In the genomic region with DNA sequence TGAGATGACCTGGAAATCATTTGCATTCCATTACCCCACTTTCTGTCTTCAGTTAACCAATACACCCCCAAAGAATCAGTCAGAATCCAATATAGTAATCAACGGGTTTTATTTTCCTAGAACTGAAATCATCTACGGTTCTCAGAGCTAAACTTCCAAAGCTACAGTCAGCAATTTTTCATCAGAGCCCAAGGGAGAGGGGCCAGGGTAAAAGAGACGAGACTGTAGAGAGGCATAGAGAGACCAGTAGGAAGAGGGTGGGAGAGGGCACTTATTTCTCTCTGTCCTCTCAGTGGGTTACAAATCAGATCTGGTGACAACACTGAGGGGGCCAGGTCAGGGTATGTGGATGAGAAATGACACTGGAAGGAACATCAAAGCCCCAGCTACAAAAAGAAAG, we compare ENCODE assay signal across 8 cellular contexts. TPM values are rescaled to one million over a fixed set of nuclear protein-coding genes. Genes with fewer than 3 reads are reported as not detected.
DNase-seq lines count a peak whose midpoint lies in the region; ATAC-seq, FAIRE-seq and TF ChIP-seq lines count a peak whose summit lies in the region.

No MANE protein-coding gene starts in this region.

- DNase-seq in HepG2 (ENCODE audit: low spot score) (no peak), right lobe of liver (no peak), mesothelial cell of epicardium (ENCODE audit: low spot score in 2 of 2, unreplicated experiment in 2 of 2) (no peak), uterus (no peak), NCI-H748 (lab: John Stamatoyannopoulos, UW; ENCODE audit: unreplicated experiment) (no peak)

- peaks cover 28% of the 10 kb centered on the region for H3K79me2 ChIP-seq in HepG2 (ENCODE audit: insufficient read depth, low read length)

- no peaks in the 10 kb centered on the region for H3K27me3 Mint-ChIP-seq in activated naive CD8-positive, alpha-beta T cell
- H3K27me3 Mint-ChIP-seq in mesothelial cell of epicardium (ENCODE audit: low read depth) = no peaks in the 10 kb centered on the region

- TF ChIP-seq EP300 in HepG2 (IDR thresholded peaks at IDR 0.05; ENCODE audit: low read depth in 2 of 2, low read length in 2 of 2) = no peak
- no peak for TF ChIP-seq EP300 in HepG2 (CRISPR knock-in tag; IDR thresholded peaks at IDR 0.05; ENCODE audit: borderline replicate concordance)

- POLR2A ChIA-PET in HepG2 (lab: Yijun Ruan, JAX) = interaction anchor here (3.1 to 3.3 kb wide), 3 partner anchors 9 to 25 kb away, joined by 67 to 125 read pairs (median 99); partner anchors contain the start of genes HDGF, ISG20L2, METTL25B and PRCC

- no peak for TF ChIP-seq RAD21 in HepG2 (CRISPR knock-in tag; IDR thresholded peaks at IDR 0.05)

- H3K4me1 Mint-ChIP-seq in activated naive CD8-positive, alpha-beta T cell (ENCODE audit: low read depth) = peaks cover 39% of the 10 kb centered on the region
- peaks cover 33% of the 10 kb centered on the region for H3K4me1 Mint-ChIP-seq in mesothelial cell of epicardium

- H3K4me3 ChIP-seq in HepG2 (replicated peaks in 1 of 3; ENCODE audit: insufficient read depth in 1 of 3, low read depth in 2 of 3, low read length in 3 of 3) = no peak overlapping the region
- H3K4me3 ChIP-seq in right lobe of liver = no peak overlapping the region
- H3K4me3 ChIP-seq in uterus = no peak overlapping the region

- H3K36me3 Mint-ChIP-seq in activated naive CD8-positive, alpha-beta T cell = peaks cover 12% of the 10 kb centered on the region
- peaks cover 22% of the 10 kb centered on the region for H3K36me3 Mint-ChIP-seq in mesothelial cell of epicardium

- H3K27ac ChIP-seq in HepG2 (ENCODE audit: extremely low read length, insufficient read depth, low read length) = peak overlapping the region; percentile 64
- H3K27ac ChIP-seq in right lobe of liver = peak overlapping the region in 1 of 3 donors; percentile 61
- H3K27ac ChIP-seq in uterus = peak overlapping the region; percentile 81 to 87

- H3K36me3 ChIP-seq in HepG2 (replicated peaks in 1 of 2; ENCODE audit: control insufficient read depth in 1 of 2, insufficient read depth in 2 of 2, low read length in 2 of 2) = peaks cover 11 to 37% of the 10 kb centered on the region in 2 experiments; a peak in 4 of 5 replicates
- H3K36me3 ChIP-seq in right lobe of liver = peaks cover 0 to 34% (median 11%) of the 10 kb centered on the region in 4 donors
- H3K36me3 ChIP-seq in uterus = no peaks in the 10 kb centered on the region

- no peak overlapping the region for H3K9ac ChIP-seq in HepG2 (ENCODE audit: insufficient read depth, low read depth, low read length)

- ATAC-seq in HepG2 (no peak), right lobe of liver (no peak), HG03457 (IDR thresholded peaks at IDR 0.05; ENCODE audit: unreplicated experiment) (no peak), HG03571 (IDR thresholded peaks at IDR 0.05; ENCODE audit: unreplicated experiment) (no peak)

- CTCF ChIA-PET in HepG2 (lab: Yijun Ruan, JAX; ENCODE audit: low intra/inter-chr PET ratio, low total read pairs) = no interaction called here

- BruUV-seq in HepG2 (replicated peaks; lab: Mats Ljungman, UMichigan) = no TSS peak

- H3K4me3 Mint-ChIP-seq in activated naive CD8-positive, alpha-beta T cell = peak overlapping the region; percentile 30
- peak overlapping the region; percentile 97 for H3K4me3 Mint-ChIP-seq in mesothelial cell of epicardium

- no peak overlapping the region for H3K4me2 ChIP-seq in HepG2 (ENCODE audit: low read depth, low read length)

- peaks cover 13% of the 10 kb centered on the region for H4K20me1 ChIP-seq in HepG2 (ENCODE audit: insufficient read depth, low read length)

- 99% methylated on average over 3 of the region's 3 CpGs for WGBS in HepG2 (ENCODE audit: low lambda C conversion rate)
- 76% methylated on average over 3 of the region's 3 CpGs for WGBS in right lobe of liver (ENCODE audit: insufficient coverage, low coverage, low lambda C conversion rate, missing lambda C conversion rate)

- no peak for FAIRE-seq in HepG2 (lab: Jason Lieb, UNC)

- H3K4me1 ChIP-seq in HepG2 (ENCODE audit: insufficient read depth, low read length) (peaks cover 33% of the 10 kb centered on the region), right lobe of liver (peaks cover 0 to 21% (median 8%) of the 10 kb centered on the region in 4 donors), uterus (peaks cover 0 to 7% of the 10 kb centered on the region in 2 donors)

- in situ Hi-C loops in HepG2 (cut with HindIII; ENCODE audit: extremely low pct_ligation_motif_present, low pct_unique_long_range_greater_than_20kb) = no loop called here

- no peaks in the 10 kb centered on the region for H3K9me3 Mint-ChIP-seq in activated naive CD8-positive, alpha-beta T cell (ENCODE audit: low read depth)
- H3K9me3 Mint-ChIP-seq in mesothelial cell of epicardium = no peaks in the 10 kb centered on the region

- no peak for TF ChIP-seq CTCF in HepG2 (CRISPR knock-in tag; IDR thresholded peaks at IDR 0.05)
- no peak for TF ChIP-seq CTCF in right lobe of liver (IDR thresholded peaks at IDR 0.05)
- no peak for TF ChIP-seq CTCF in mesothelial cell of epicardium (IDR thresholded peaks at IDR 0.05; ENCODE audit: unreplicated experiment)
- TF ChIP-seq CTCF in uterus (IDR thresholded peaks at IDR 0.05) = no peak

- H3K9me3 ChIP-seq in HepG2 (ENCODE audit: low read length) (no peaks in the 10 kb centered on the region), right lobe of liver (no peaks in the 10 kb centered on the region), uterus (no peaks in the 10 kb centered on the region)

- TF ChIP-seq POLR2A in HepG2 (IDR thresholded peaks at IDR 0.05; ENCODE audit: insufficient read depth in 1 of 2, low read depth in 2 of 2, low read length in 2 of 2) (no peak), right lobe of liver (IDR thresholded peaks at IDR 0.05) (no peak), uterus (IDR thresholded peaks at IDR 0.05) (no peak)

- H3K27ac Mint-ChIP-seq in activated naive CD8-positive, alpha-beta T cell = peak overlapping the region; percentile 98
- H3K27ac Mint-ChIP-seq in mesothelial cell of epicardium = peak overlapping the region; percentile 100

- H2AFZ ChIP-seq in HepG2 (ENCODE audit: low read length) = no peak overlapping the region

- intact Hi-C loops in HepG2 (cut with micrococcal nuclease; ENCODE audit: unreplicated experiment) = no loop called here
- intact Hi-C loops in right lobe of liver (cut with DNase I) = no loop called here
- intact Hi-C loops in uterus (cut with DNase I; ENCODE audit: low total_unique reads) = no loop called here

- H3K27me3 ChIP-seq in HepG2 (ENCODE audit: control insufficient read depth in 1 of 2, insufficient read depth in 2 of 2, low read length in 2 of 2) = no peaks in the 10 kb centered on the region; a peak in 1 of 5 replicates
- no peaks in the 10 kb centered on the region for H3K27me3 ChIP-seq in right lobe of liver
- H3K27me3 ChIP-seq in uterus = no peaks in the 10 kb centered on the region

RNA-seq across cellular contexts. Expression of gene MRPL24, which starts 1.1 kb away (rescaled TPM):
- 42.9 and 45.7 TPM in 2 replicates for total RNA-seq in HepG2 (2016; rRNA removed; fragmentation: Illumina TruSeq; extraction: Trizol)
- total RNA-seq in HepG2 (2016; cell fraction: cytosol; rRNA removed; fragmentation: Illumina TruSeq; extraction: Trizol; ENCODE audit: low read depth) = 18.3 and 22.1 TPM in 2 replicates
- total RNA-seq in HepG2 (2016; cell fraction: insoluble cytoplasmic fraction; rRNA removed; fragmentation: Illumina TruSeq; extraction: Trizol) = 43.5 and 49.0 TPM in 2 replicates
- total RNA-seq in HepG2 (2016; cell fraction: membrane; rRNA removed; fragmentation: Illumina TruSeq; extraction: Trizol) = 21.2 and 21.3 TPM in 2 replicates
- total RNA-seq in HepG2 (2016; cell fraction: nucleus; rRNA removed; fragmentation: Illumina TruSeq; extraction: Trizol) = 13.5 and 22.5 TPM in 2 replicates
- polyA plus RNA-seq in HepG2 (2011; rRNA removed) = 37.7 and 38.1 TPM in 2 replicates
- 28.3 and 29.4 TPM in 2 replicates for polyA plus RNA-seq in HepG2 (2011; cell fraction: cytosol; rRNA removed)
- polyA plus RNA-seq in HepG2 (2011; cell fraction: nucleus; rRNA removed) = 15.0 and 17.2 TPM in 2 replicates
- polyA plus RNA-seq in HepG2 (2012) = 29.0 TPM in 2 replicates
- polyA plus RNA-seq in HepG2 (2016; cell fraction: cytosol; fragmentation: Illumina TruSeq; extraction: Trizol; ENCODE audit: low read depth) = 21.1 and 21.8 TPM in 2 replicates
- polyA plus RNA-seq in HepG2 (2016; cell fraction: insoluble cytoplasmic fraction; fragmentation: Illumina TruSeq; extraction: Trizol; ENCODE audit: low read depth) = 58.3 and 58.4 TPM in 2 replicates
- polyA plus RNA-seq in HepG2 (2016; cell fraction: membrane; fragmentation: Illumina TruSeq; extraction: Trizol; ENCODE audit: low read depth) = 18.3 and 20.0 TPM in 2 replicates
- 39.4 and 46.6 TPM in 2 replicates for polyA plus RNA-seq in HepG2 (2016; cell fraction: nucleus; fragmentation: Illumina TruSeq; extraction: Trizol; ENCODE audit: insufficient read depth, low read depth)
- polyA minus RNA-seq in HepG2 (2011; rRNA and poly(A)+ RNA removed; ENCODE audit: low replicate concordance) = 13.2 and 67.4 TPM in 2 replicates
- polyA minus RNA-seq in HepG2 (2011; cell fraction: cytosol; rRNA and poly(A)+ RNA removed) = 8.8 and 9.7 TPM in 2 replicates
- 5.7 and 8.6 TPM in 2 replicates for polyA minus RNA-seq in HepG2 (2011; cell fraction: nucleus; rRNA and poly(A)+ RNA removed)
- 10 to 100 TPM; 47.2 to 83.2 (median 61.4) TPM for total RNA-seq in right lobe of liver
- 35.5 to 40.5 TPM (median 38.4 TPM) in 3 replicates for total RNA-seq in mesothelial cell of epicardium
- 10 to 100 TPM in 3 of 4 donors, 1 to 10 TPM in 1; 8.2 to 58.5 (median 23.8) TPM for total RNA-seq in uterus

RNA-seq across cellular contexts. Expression of gene HDGF, which starts 9.5 kb away (rescaled TPM):
- total RNA-seq in HepG2 (2016; rRNA removed; fragmentation: Illumina TruSeq; extraction: Trizol) = 183 and 196 TPM in 2 replicates
- 98.2 and 98.3 TPM in 2 replicates for total RNA-seq in HepG2 (2016; cell fraction: cytosol; rRNA removed; fragmentation: Illumina TruSeq; extraction: Trizol; ENCODE audit: low read depth)
- 165 and 204 TPM in 2 replicates for total RNA-seq in HepG2 (2016; cell fraction: insoluble cytoplasmic fraction; rRNA removed; fragmentation: Illumina TruSeq; extraction: Trizol)
- total RNA-seq in HepG2 (2016; cell fraction: membrane; rRNA removed; fragmentation: Illumina TruSeq; extraction: Trizol) = 258 and 266 TPM in 2 replicates
- 89.8 and 111 TPM in 2 replicates for total RNA-seq in HepG2 (2016; cell fraction: nucleus; rRNA removed; fragmentation: Illumina TruSeq; extraction: Trizol)
- polyA plus RNA-seq in HepG2 (2011; rRNA removed) = 128 and 156 TPM in 2 replicates
- 115 and 119 TPM in 2 replicates for polyA plus RNA-seq in HepG2 (2011; cell fraction: cytosol; rRNA removed)
- polyA plus RNA-seq in HepG2 (2011; cell fraction: nucleus; rRNA removed) = 57.2 and 81.2 TPM in 2 replicates
- 124 and 162 TPM in 2 replicates for polyA plus RNA-seq in HepG2 (2012)
- 177 and 192 TPM in 2 replicates for polyA plus RNA-seq in HepG2 (2016; cell fraction: cytosol; fragmentation: Illumina TruSeq; extraction: Trizol; ENCODE audit: low read depth)
- polyA plus RNA-seq in HepG2 (2016; cell fraction: insoluble cytoplasmic fraction; fragmentation: Illumina TruSeq; extraction: Trizol; ENCODE audit: low read depth) = 263 and 292 TPM in 2 replicates
- 342 and 343 TPM in 2 replicates for polyA plus RNA-seq in HepG2 (2016; cell fraction: membrane; fragmentation: Illumina TruSeq; extraction: Trizol; ENCODE audit: low read depth)
- polyA plus RNA-seq in HepG2 (2016; cell fraction: nucleus; fragmentation: Illumina TruSeq; extraction: Trizol; ENCODE audit: insufficient read depth, low read depth) = 211 and 230 TPM in 2 replicates
- 134 and 389 TPM in 2 replicates for polyA minus RNA-seq in HepG2 (2011; rRNA and poly(A)+ RNA removed; ENCODE audit: low replicate concordance)
- 64.6 and 71.8 TPM in 2 replicates for polyA minus RNA-seq in HepG2 (2011; cell fraction: cytosol; rRNA and poly(A)+ RNA removed)
- polyA minus RNA-seq in HepG2 (2011; cell fraction: nucleus; rRNA and poly(A)+ RNA removed) = 30.8 and 31.2 TPM in 2 replicates
- 100 to 1,000 TPM; 131 to 192 (median 157) TPM for total RNA-seq in right lobe of liver
- 176 to 183 TPM (median 182 TPM) in 3 replicates for total RNA-seq in mesothelial cell of epicardium
- total RNA-seq in uterus = 100 to 1,000 TPM in 2 of 4 donors, 10 to 100 TPM in 2; 41.2 to 150 (median 73.7) TPM

RNA-seq across cellular contexts. Expression of gene ISG20L2, which starts 13.5 kb away (rescaled TPM):
- total RNA-seq in HepG2 (2016; rRNA removed; fragmentation: Illumina TruSeq; extraction: Trizol) (17.8 and 19.8 TPM in 2 replicates), right lobe of liver (10 to 100 TPM; 10.3 to 14.1 (median 12.2) TPM), mesothelial cell of epicardium (37.3 to 41.9 TPM (median 39.3 TPM) in 3 replicates), uterus (10 to 100 TPM in 2 of 4 donors, 1 to 10 TPM in 2; 3.6 to 24.8 (median 10.2) TPM)
- total RNA-seq in HepG2 (2016; cell fraction: cytosol; rRNA removed; fragmentation: Illumina TruSeq; extraction: Trizol; ENCODE audit: low read depth) = 4.3 and 4.7 TPM in 2 replicates
- 17.0 and 17.7 TPM in 2 replicates for total RNA-seq in HepG2 (2016; cell fraction: insoluble cytoplasmic fraction; rRNA removed; fragmentation: Illumina TruSeq; extraction: Trizol)
- 13.2 and 14.0 TPM in 2 replicates for total RNA-seq in HepG2 (2016; cell fraction: membrane; rRNA removed; fragmentation: Illumina TruSeq; extraction: Trizol)
- 9.6 and 14.9 TPM in 2 replicates for total RNA-seq in HepG2 (2016; cell fraction: nucleus; rRNA removed; fragmentation: Illumina TruSeq; extraction: Trizol)
- 21.3 and 22.8 TPM in 2 replicates for polyA plus RNA-seq in HepG2 (2011; rRNA removed)
- polyA plus RNA-seq in HepG2 (2011; cell fraction: cytosol; rRNA removed) = 14.8 and 16.6 TPM in 2 replicates
- polyA plus RNA-seq in HepG2 (2011; cell fraction: nucleus; rRNA removed) = 7.5 and 8.0 TPM in 2 replicates
- polyA plus RNA-seq in HepG2 (2012) = 13.2 and 14.7 TPM in 2 replicates
- polyA plus RNA-seq in HepG2 (2016; cell fraction: cytosol; fragmentation: Illumina TruSeq; extraction: Trizol; ENCODE audit: low read depth) = 4.2 and 5.1 TPM in 2 replicates
- polyA plus RNA-seq in HepG2 (2016; cell fraction: insoluble cytoplasmic fraction; fragmentation: Illumina TruSeq; extraction: Trizol; ENCODE audit: low read depth) = 31.5 and 36.7 TPM in 2 replicates
- polyA plus RNA-seq in HepG2 (2016; cell fraction: membrane; fragmentation: Illumina TruSeq; extraction: Trizol; ENCODE audit: low read depth) = 12.8 and 15.4 TPM in 2 replicates
- polyA plus RNA-seq in HepG2 (2016; cell fraction: nucleus; fragmentation: Illumina TruSeq; extraction: Trizol; ENCODE audit: insufficient read depth, low read depth) = 21.4 and 24.7 TPM in 2 replicates
- polyA minus RNA-seq in HepG2 (2011; rRNA and poly(A)+ RNA removed; ENCODE audit: low replicate concordance) = 27.7 and 116 TPM in 2 replicates
- polyA minus RNA-seq in HepG2 (2011; cell fraction: cytosol; rRNA and poly(A)+ RNA removed) = 9.0 and 13.8 TPM in 2 replicates
- polyA minus RNA-seq in HepG2 (2011; cell fraction: nucleus; rRNA and poly(A)+ RNA removed) = 11.8 and 21.6 TPM in 2 replicates

RNA-seq across cellular contexts. Expression of gene METTL25B, which starts 13.7 kb away (rescaled TPM):
- total RNA-seq in HepG2 (2016; rRNA removed; fragmentation: Illumina TruSeq; extraction: Trizol) (8.1 and 11.9 TPM in 2 replicates), right lobe of liver (10 to 100 TPM; 11.6 to 25.7 (median 20.6) TPM), mesothelial cell of epicardium (36.9 to 39.2 TPM (median 39.0 TPM) in 3 replicates), uterus (10 to 100 TPM in 3 of 4 donors, 1 to 10 TPM in 1; 3.5 to 69.7 (median 29.4) TPM)
- 4.8 and 7.1 TPM in 2 replicates for total RNA-seq in HepG2 (2016; cell fraction: cytosol; rRNA removed; fragmentation: Illumina TruSeq; extraction: Trizol; ENCODE audit: low read depth)
- 8.7 and 14.6 TPM in 2 replicates for total RNA-seq in HepG2 (2016; cell fraction: insoluble cytoplasmic fraction; rRNA removed; fragmentation: Illumina TruSeq; extraction: Trizol)
- total RNA-seq in HepG2 (2016; cell fraction: membrane; rRNA removed; fragmentation: Illumina TruSeq; extraction: Trizol) = 7.4 and 7.9 TPM in 2 replicates
- 8.7 and 16.4 TPM in 2 replicates for total RNA-seq in HepG2 (2016; cell fraction: nucleus; rRNA removed; fragmentation: Illumina TruSeq; extraction: Trizol)
- 24.0 and 26.3 TPM in 2 replicates for polyA plus RNA-seq in HepG2 (2011; rRNA removed)
- polyA plus RNA-seq in HepG2 (2011; cell fraction: cytosol; rRNA removed) = 15.1 and 18.0 TPM in 2 replicates
- polyA plus RNA-seq in HepG2 (2011; cell fraction: nucleus; rRNA removed) = 45.6 and 53.5 TPM in 2 replicates
- polyA plus RNA-seq in HepG2 (2012) = 18.4 and 20.2 TPM in 2 replicates
- 4.1 and 5.6 TPM in 2 replicates for polyA plus RNA-seq in HepG2 (2016; cell fraction: cytosol; fragmentation: Illumina TruSeq; extraction: Trizol; ENCODE audit: low read depth)
- 7.1 and 9.1 TPM in 2 replicates for polyA plus RNA-seq in HepG2 (2016; cell fraction: insoluble cytoplasmic fraction; fragmentation: Illumina TruSeq; extraction: Trizol; ENCODE audit: low read depth)
- 6.4 and 8.1 TPM in 2 replicates for polyA plus RNA-seq in HepG2 (2016; cell fraction: membrane; fragmentation: Illumina TruSeq; extraction: Trizol; ENCODE audit: low read depth)
- polyA plus RNA-seq in HepG2 (2016; cell fraction: nucleus; fragmentation: Illumina TruSeq; extraction: Trizol; ENCODE audit: insufficient read depth, low read depth) = 35.7 and 36.8 TPM in 2 replicates
- polyA minus RNA-seq in HepG2 (2011; rRNA and poly(A)+ RNA removed; ENCODE audit: low replicate concordance) = 28.4 and 53.9 TPM in 2 replicates
- 9.3 and 11.1 TPM in 2 replicates for polyA minus RNA-seq in HepG2 (2011; cell fraction: cytosol; rRNA and poly(A)+ RNA removed)
- polyA minus RNA-seq in HepG2 (2011; cell fraction: nucleus; rRNA and poly(A)+ RNA removed) = 16.1 and 19.6 TPM in 2 replicates

RNA-seq across cellular contexts. Expression of gene PRCC, which starts 25.3 kb away (rescaled TPM):
- total RNA-seq in HepG2 (2016; rRNA removed; fragmentation: Illumina TruSeq; extraction: Trizol) = 24.2 and 26.8 TPM in 2 replicates
- 6.3 and 7.3 TPM in 2 replicates for total RNA-seq in HepG2 (2016; cell fraction: cytosol; rRNA removed; fragmentation: Illumina TruSeq; extraction: Trizol; ENCODE audit: low read depth)
- total RNA-seq in HepG2 (2016; cell fraction: insoluble cytoplasmic fraction; rRNA removed; fragmentation: Illumina TruSeq; extraction: Trizol) = 24.6 and 27.1 TPM in 2 replicates
- total RNA-seq in HepG2 (2016; cell fraction: membrane; rRNA removed; fragmentation: Illumina TruSeq; extraction: Trizol) = 22.6 and 26.4 TPM in 2 replicates
- 22.4 and 23.7 TPM in 2 replicates for total RNA-seq in HepG2 (2016; cell fraction: nucleus; rRNA removed; fragmentation: Illumina TruSeq; extraction: Trizol)
- 40.5 and 46.3 TPM in 2 replicates for polyA plus RNA-seq in HepG2 (2011; rRNA removed)
- 40.1 and 44.6 TPM in 2 replicates for polyA plus RNA-seq in HepG2 (2011; cell fraction: cytosol; rRNA removed)
- polyA plus RNA-seq in HepG2 (2011; cell fraction: nucleus; rRNA removed) = 26.1 and 27.1 TPM in 2 replicates
- polyA plus RNA-seq in HepG2 (2012) = 30.8 and 33.7 TPM in 2 replicates
- 8.0 and 9.1 TPM in 2 replicates for polyA plus RNA-seq in HepG2 (2016; cell fraction: cytosol; fragmentation: Illumina TruSeq; extraction: Trizol; ENCODE audit: low read depth)
- 48.3 and 56.0 TPM in 2 replicates for polyA plus RNA-seq in HepG2 (2016; cell fraction: insoluble cytoplasmic fraction; fragmentation: Illumina TruSeq; extraction: Trizol; ENCODE audit: low read depth)
- 22.7 and 25.6 TPM in 2 replicates for polyA plus RNA-seq in HepG2 (2016; cell fraction: membrane; fragmentation: Illumina TruSeq; extraction: Trizol; ENCODE audit: low read depth)
- polyA plus RNA-seq in HepG2 (2016; cell fraction: nucleus; fragmentation: Illumina TruSeq; extraction: Trizol; ENCODE audit: insufficient read depth, low read depth) = 56.0 and 57.2 TPM in 2 replicates
- 57.9 and 206 TPM in 2 replicates for polyA minus RNA-seq in HepG2 (2011; rRNA and poly(A)+ RNA removed; ENCODE audit: low replicate concordance)
- polyA minus RNA-seq in HepG2 (2011; cell fraction: cytosol; rRNA and poly(A)+ RNA removed) = 24.3 and 33.6 TPM in 2 replicates
- 23.6 and 34.9 TPM in 2 replicates for polyA minus RNA-seq in HepG2 (2011; cell fraction: nucleus; rRNA and poly(A)+ RNA removed)
- 10 to 100 TPM; 17.4 to 23.4 (median 19.7) TPM for total RNA-seq in right lobe of liver
- 78.4 to 93.9 TPM (median 93.7 TPM) in 3 replicates for total RNA-seq in mesothelial cell of epicardium
- 10 to 100 TPM; 22.7 to 71.9 (median 29.1) TPM for total RNA-seq in uterus
